21 cellular contexts compared by ENCODE assay signal in genomic region chr5:38426493-38426892, GRCh38.
DNase-seq lines count a peak whose midpoint lies in the region; ATAC-seq, FAIRE-seq and TF ChIP-seq lines count a peak whose summit lies in the region.
"Had no signal": no experiment of that assay in that cellular context is flagged by ENCODE, and none has a peak within 500 bp of the region (broad histone marks: within the 10 kb centered on the region; RNA-seq: fewer than 3 reads in every experiment).

No MANE protein-coding gene starts in this region.

- H3K27me3 Mint-ChIP-seq in WTC11 (ENCODE audit: low read depth) = no peaks in the 10 kb centered on the region

- H3K27me3 ChIP-seq in BLaER1 treated with 17β-estradiol and CSF1 and Interleukin-3, amounts not matched to agents 10 nM and 100 nM = peaks cover 0 to 95% (median 0%) of the 10 kb centered on the region in 11 experiments; a peak in 6 of 22 replicates
- H3K27me3 ChIP-seq in bronchial epithelial cell (ENCODE audit: control insufficient read depth, insufficient read depth, low read length) (no peaks in the 10 kb centered on the region), esophagus muscularis mucosa (no peaks in the 10 kb centered on the region)
- H3K27me3 ChIP-seq: gastroesophageal sphincter had no signal

- peaks cover 27% of the 10 kb centered on the region for H3K4me1 Mint-ChIP-seq in WTC11
- H3K4me1 Mint-ChIP-seq: naive B cell had no signal

- H3K27ac Mint-ChIP-seq in WTC11 = no peak overlapping the region
- H3K27ac Mint-ChIP-seq: naive B cell had no signal

- H3K4me3 ChIP-seq in BLaER1 treated with 17β-estradiol and CSF1 and Interleukin-3, amounts not matched to agents 10 nM and 100 nM = no peak overlapping the region
- H3K4me3 ChIP-seq in bronchial epithelial cell (ENCODE audit: low read depth, low read length) (no peak overlapping the region), esophagus muscularis mucosa (no peak overlapping the region)
- H3K4me3 ChIP-seq: gastroesophageal sphincter had no signal

- DNase-seq in LHCN-M2 (ENCODE audit: low read depth) (peak; percentile 71), bronchial epithelial cell (ENCODE audit: low read depth) (peak; percentile 68), myocyte (ENCODE audit: low read depth) (peak; percentile 78), WTC11 (ENCODE audit: low spot score) (no peak), pons (ENCODE audit: low spot score) (no peak), esophagus muscularis mucosa (ENCODE audit: extremely low spot score) (no peak)
- DNase-seq: activated gamma-delta T cell; AML-193; Calu3; left ventricle myocardium superior; naive B cell; NCI-H1694; NCI-H526; stimulated activated CD4-positive, alpha-beta T cell treated with anti-CD3 and anti-CD28 coated beads, Interleukin-1b, Interleukin-23, amount 100 ng/mL, for 48 hours; substantia nigra; SW 1271 had no signal

- H3K4me2 ChIP-seq in BLaER1 treated with 17β-estradiol and CSF1 and Interleukin-3, amounts not matched to agents 10 nM and 100 nM = peak overlapping the region in 7 of 11 experiments; percentile 18 to 47 (median 28); a peak in 8 of 22 replicates

- H3K9me3 ChIP-seq in BLaER1 treated with 17β-estradiol and CSF1 and Interleukin-3, amounts not matched to agents 10 nM and 100 nM (replicated peaks in 1 of 11) = no peaks in the 10 kb centered on the region
- no peaks in the 10 kb centered on the region for H3K9me3 ChIP-seq in esophagus muscularis mucosa
- H3K9me3 ChIP-seq: gastroesophageal sphincter had no signal

- no peaks in the 10 kb centered on the region for H3K9me3 Mint-ChIP-seq in WTC11

- POLR2A ChIA-PET in WTC11 (lab: Charles Lee) = no interaction called here

- no peak for TF ChIP-seq POLR2A in esophagus muscularis mucosa (IDR thresholded peaks at IDR 0.05; ENCODE audit: low read depth)

- no peak for FAIRE-seq in bronchial epithelial cell (lab: Jason Lieb, UNC)

- 83% methylated on average over 1 of the region's 1 CpG for WGBS in esophagus muscularis mucosa

- intact Hi-C loops in esophagus muscularis mucosa (cut with DNase I) = no loop called here

- H3K36me3 ChIP-seq in BLaER1 treated with 17β-estradiol and CSF1 and Interleukin-3, amounts not matched to agents 10 nM and 100 nM = no peaks in the 10 kb centered on the region
- H3K36me3 ChIP-seq in bronchial epithelial cell (ENCODE audit: control insufficient read depth, insufficient read depth, low read length) = no peaks in the 10 kb centered on the region
- H3K36me3 ChIP-seq in esophagus muscularis mucosa = no peaks in the 10 kb centered on the region
- H3K36me3 ChIP-seq: gastroesophageal sphincter had no signal

- TF ChIP-seq EP300 in esophagus muscularis mucosa (IDR thresholded peaks at IDR 0.05) = no peak

- CTCF ChIA-PET in WTC11 (lab: Charles Lee) = interaction anchor here (1.3 kb wide), 1 partner anchor 15 kb away, joined by 4 read pairs; no protein-coding TSS in a partner anchor

- no peak overlapping the region for H3K9ac ChIP-seq in BLaER1 treated with 17β-estradiol and CSF1 and Interleukin-3, amounts not matched to agents 10 nM and 100 nM

- peaks cover 6 to 47% (median 28%) of the 10 kb centered on the region in 10 experiments; a peak in 18 of 20 replicates for H3K4me1 ChIP-seq in BLaER1 treated with 17β-estradiol and CSF1 and Interleukin-3, amounts not matched to agents 10 nM and 100 nM
- H3K4me1 ChIP-seq in esophagus muscularis mucosa = no peaks in the 10 kb centered on the region
- H3K4me1 ChIP-seq: gastroesophageal sphincter had no signal

- H4K20me1 ChIP-seq in BLaER1 treated with 17β-estradiol and CSF1 and Interleukin-3, amounts not matched to agents 10 nM and 100 nM = no peaks in the 10 kb centered on the region; a peak in 1 of 22 replicates

- ATAC-seq in WTC11 (no peak), GM19455 (IDR thresholded peaks at IDR 0.05; ENCODE audit: unreplicated experiment) (no peak)
- ATAC-seq: gastroesophageal sphincter, left ventricle myocardium superior, Panc1 had no signal

- no peaks in the 10 kb centered on the region for H3K36me3 Mint-ChIP-seq in WTC11
- H3K36me3 Mint-ChIP-seq: naive B cell had no signal

- H3K4me3 Mint-ChIP-seq in WTC11 = no peak overlapping the region
- H3K4me3 Mint-ChIP-seq: naive B cell had no signal

- H3K27ac ChIP-seq in BLaER1 treated with 17β-estradiol and CSF1 and Interleukin-3, amounts not matched to agents 10 nM and 100 nM = peak overlapping the region in 1 of 11 experiments; percentile 47; a peak in 2 of 22 replicates
- no peak overlapping the region for H3K27ac ChIP-seq in esophagus muscularis mucosa (replicated peaks in 1 of 4)
- H3K27ac ChIP-seq: gastroesophageal sphincter, HL-60 had no signal

- TF ChIP-seq CTCF in bronchial epithelial cell (IDR thresholded peaks at IDR 0.05; ENCODE audit: insufficient read depth, low read length, severe bottlenecking) (no peak), WTC11 (IDR thresholded peaks at IDR 0.05) (no peak), esophagus muscularis mucosa (IDR thresholded peaks at IDR 0.05) (no peak)

TF ChIP-seq in WTC11, 78 proteins besides CTCF, POLR2A, EP300 and RAD21:
- TF ChIP-seq PRDM15 (CRISPR knock-in tag; IDR thresholded peaks at IDR 0.05) (no peak), NFATC4 (CRISPR knock-in tag; IDR thresholded peaks at IDR 0.05) (no peak), GTF2I (CRISPR knock-in tag; conservative IDR thresholded peaks at IDR 0.05) (no peak), ERG (CRISPR knock-in tag; IDR thresholded peaks at IDR 0.05) (no peak), ZNF281 (CRISPR knock-in tag; IDR thresholded peaks at IDR 0.05) (no peak), MYBL2 (CRISPR knock-in tag; IDR thresholded peaks at IDR 0.05) (no peak), ATF1 (CRISPR knock-in tag; IDR thresholded peaks at IDR 0.05) (no peak), NR1H2 (CRISPR knock-in tag; IDR thresholded peaks at IDR 0.05) (no peak), HMGA2 (CRISPR knock-in tag; IDR thresholded peaks at IDR 0.05) (no peak), RORB (CRISPR knock-in tag; IDR thresholded peaks at IDR 0.05) (no peak), ZNF219 (CRISPR knock-in tag; IDR thresholded peaks at IDR 0.05; ENCODE audit: borderline replicate concordance) (no peak), SMAD4 (CRISPR knock-in tag; IDR thresholded peaks at IDR 0.05) (no peak), ZNF416 (CRISPR knock-in tag; IDR thresholded peaks at IDR 0.05) (no peak)

Comparison
In these comparisons a context has a peak if more than half of its experiments do, and no peak if none do; other contexts are left out.
1. DNase-seq: peak in LHCN-M2 (single experiment), bronchial epithelial cell (single experiment) and myocyte (single experiment); none in WTC11 (single experiment), pons (single experiment) and esophagus muscularis mucosa (single experiment).